ENCODE assay signal across 8 cellular contexts in genomic region chr7:111089822-111090426, GRCh38. TPM values are rescaled to one million over a fixed set of nuclear protein-coding genes. Genes with fewer than 3 reads are reported as not detected.
DNase-seq lines count a peak whose midpoint lies in the region; ATAC-seq and TF ChIP-seq lines count a peak whose summit lies in the region.

No MANE protein-coding gene starts in this region.

- no peak overlapping the region for H3K9ac ChIP-seq in colonic mucosa (ENCODE audit: low read depth in 2 of 2, low read length in 2 of 2)

- ATAC-seq in GM18867 (IDR thresholded peaks at IDR 0.05; ENCODE audit: unreplicated experiment), result peak; percentile 46

- no peak overlapping the region for H3K4me3 ChIP-seq in colonic mucosa
- H3K4me3 ChIP-seq in effector memory CD4-positive, alpha-beta T cell (ENCODE audit: insufficient read depth, low read depth, low read length, poor library complexity, severe bottlenecking), result no peak overlapping the region

- H3K27me3 ChIP-seq in colonic mucosa, result no peaks in the 10 kb centered on the region
- H3K27me3 ChIP-seq in effector memory CD4-positive, alpha-beta T cell (replicated peaks; ENCODE audit: control insufficient read depth, insufficient read depth, low read length, poor library complexity, severe bottlenecking), result no peaks in the 10 kb centered on the region

- H3K9me3 ChIP-seq in colonic mucosa, result no peaks in the 10 kb centered on the region
- no peaks in the 10 kb centered on the region for H3K9me3 ChIP-seq in effector memory CD4-positive, alpha-beta T cell (ENCODE audit: control insufficient read depth, low read length)

- no peaks in the 10 kb centered on the region for H3K36me3 ChIP-seq in colonic mucosa
- no peaks in the 10 kb centered on the region for H3K36me3 ChIP-seq in effector memory CD4-positive, alpha-beta T cell (ENCODE audit: control insufficient read depth, insufficient read depth, low read length)

- peak; percentile 95 for TF ChIP-seq CTCF in C4-2B (conservative IDR thresholded peaks at IDR 0.05)
- peak; percentile 78 for TF ChIP-seq CTCF in colonic mucosa (IDR thresholded peaks at IDR 0.05)

- H3K4me1 ChIP-seq in colonic mucosa, result no peaks in the 10 kb centered on the region
- no peaks in the 10 kb centered on the region for H3K4me1 ChIP-seq in effector memory CD4-positive, alpha-beta T cell (ENCODE audit: control insufficient read depth, insufficient read depth, low read length, poor library complexity, severe bottlenecking)

- intact Hi-C loops in colonic mucosa (cut with DNase I), result loop anchor here (5.0 to 10.0 kb wide), 2 partner anchors 395 to 642 kb away; no protein-coding TSS in a partner anchor

- no peak overlapping the region for H3K27ac ChIP-seq in C4-2B
- no peak overlapping the region for H3K27ac ChIP-seq in colonic mucosa
- no peak overlapping the region for H3K27ac ChIP-seq in effector memory CD4-positive, alpha-beta T cell (ENCODE audit: insufficient read depth, low read length, poor library complexity, severe bottlenecking)

- peak; percentile 52 for DNase-seq in HT1080 (ENCODE audit: low read depth)
- DNase-seq in OCI-M1 (lab: John Stamatoyannopoulos, UW), result peak; percentile 61
- DNase-seq in colonic mucosa, result no peak
- peak; percentile 73 for DNase-seq in medulla oblongata (ENCODE audit: extremely low spot score)
- DNase-seq in effector memory CD4-positive, alpha-beta T cell, result no peak
- DNase-seq in occipital lobe (lab: John Stamatoyannopoulos, UW), result no peak

RNA-seq across cellular contexts. Expression of gene LRRN3, which starts 1.0 kb away (rescaled TPM):
- total RNA-seq in HT1080 (2014; rRNA removed; shearing (Covaris generic)), result not detected in 2 replicates
- polyA plus RNA-seq in HT1080 (2015; cell fraction: cytosol; rRNA removed), result not detected in 2 replicates
- not detected in 2 replicates for polyA plus RNA-seq in HT1080 (2015; cell fraction: nucleus; rRNA removed)
- under 1 TPM; 0.35 to 0.42 TPM for total RNA-seq in colonic mucosa
- 187 TPM for total RNA-seq in occipital lobe

Comparison
In these comparisons a context has a peak if more than half of its experiments do, and no peak if none do; other contexts are left out.
1. DNase-seq: peak in HT1080 (single experiment), OCI-M1 (single experiment) and medulla oblongata (single experiment); none in colonic mucosa (single experiment), effector memory CD4-positive, alpha-beta T cell (0 of 3) and occipital lobe (single experiment).
2. RNA of gene LRRN3, which starts 1.0 kb away (total RNA-seq): 187 TPM in occipital lobe (single experiment); 0.35 to 0.42 TPM in colonic mucosa and not detected in HT1080; every median in the first group is over 100 times any median in the second.